ENCODE assay signal across 12 cellular contexts in genomic region chr3:174072675-174073074, GRCh38.
DNase-seq lines count a peak whose midpoint lies in the region; ATAC-seq and TF ChIP-seq lines count a peak whose summit lies in the region.
"Had no signal": no experiment of that assay in that cellular context is flagged by ENCODE, and none has a peak within 500 bp of the region (broad histone marks: within the 10 kb centered on the region; RNA-seq: fewer than 3 reads in every experiment).

No MANE protein-coding gene starts in this region.

- no peak overlapping the region for H3K27ac ChIP-seq in RWPE1
- H3K27ac ChIP-seq in epithelial cell of prostate: no peak overlapping the region
- no peak overlapping the region for H3K27ac ChIP-seq in suprapubic skin

- H3K27me3 ChIP-seq in suprapubic skin: no peaks in the 10 kb centered on the region

- no peaks in the 10 kb centered on the region for H3K9me3 ChIP-seq in suprapubic skin

- no peak overlapping the region for H3K4me3 ChIP-seq in suprapubic skin
- H3K4me3 ChIP-seq: GM23338 had no signal

- DNase-seq in HPDE6-E6E7 (ENCODE audit: extremely low spot score) (peak; percentile 28), RWPE1 (ENCODE audit: low spot score) (peak; percentile 2), epithelial cell of prostate (ENCODE audit: low read depth, low spot score) (peak; percentile 18), nucleus accumbens (lab: John Stamatoyannopoulos, UW) (no peak), suprapubic skin (ENCODE audit: low spot score in 2 of 2) (no peak), KG1 (lab: John Stamatoyannopoulos, UW) (no peak)
- DNase-seq: C1 segment of cervical spinal cord; CD4-positive, alpha-beta T cell; DMS79; H7 had no signal

- CTCF ChIA-PET in RWPE1 (lab: Yijun Ruan, JAX): no interaction called here

- no peaks in the 10 kb centered on the region for H3K36me3 ChIP-seq in suprapubic skin

- no peak for TF ChIP-seq POLR2A in suprapubic skin (IDR thresholded peaks at IDR 0.05)

- no peak for TF ChIP-seq CTCF in RWPE1 (conservative IDR thresholded peaks at IDR 0.05; ENCODE audit: low read depth)
- TF ChIP-seq CTCF in suprapubic skin (IDR thresholded peaks at IDR 0.05): no peak

- no peaks in the 10 kb centered on the region for H3K4me1 ChIP-seq in suprapubic skin

- no peak for ATAC-seq in HG03457 (IDR thresholded peaks at IDR 0.05; ENCODE audit: unreplicated experiment)
- ATAC-seq: GM23338 had no signal

- no peak for TF ChIP-seq EP300 in suprapubic skin (IDR thresholded peaks at IDR 0.05)

- POLR2A ChIA-PET in RWPE1 (lab: Yijun Ruan, JAX; ENCODE audit: low non-redundant PET): no interaction called here

- WGBS in suprapubic skin: 36% methylated on average over 1 of the region's 1 CpG

Comparison
In these comparisons a context has a peak if more than half of its experiments do, and no peak if none do; other contexts are left out.
1. DNase-seq: peak in HPDE6-E6E7 (single experiment), RWPE1 (single experiment) and epithelial cell of prostate (single experiment); none in nucleus accumbens (0 of 56), suprapubic skin (0 of 2) and KG1 (single experiment).